In genomic region chr1:148735538-148735937, GRCh38 we compare ENCODE assay signal across 10 cellular contexts. TPM values are rescaled to one million over a fixed set of nuclear protein-coding genes. Genes with fewer than 3 reads are reported as not detected.
DNase-seq lines count a peak whose midpoint lies in the region; ATAC-seq and TF ChIP-seq lines count a peak whose summit lies in the region.
"Not testable (repeated sequence)": the region's sequence is repeated elsewhere in the genome, so short reads cannot be mapped to it uniquely, and the experiment has no call there.
"Had no signal": no experiment of that assay in that cellular context is flagged by ENCODE, and none has a peak within 500 bp of the region (broad histone marks: within the 10 kb centered on the region; RNA-seq: fewer than 3 reads in every experiment).

No MANE protein-coding gene starts in this region.

- H3K36me3 Mint-ChIP-seq in activated T-helper 17 cell treated with anti-CD3 and anti-CD28 coated beads, Interleukin-2, amount 50 U/mL, for 72 hours (ENCODE audit: low read depth); natural killer cell: not testable (repeated sequence)

- not testable (repeated sequence) for H3K4me3 Mint-ChIP-seq in activated T-helper 17 cell treated with anti-CD3 and anti-CD28 coated beads, Interleukin-2, amount 50 U/mL, for 72 hours; natural killer cell

- not testable (repeated sequence) for H3K9me3 Mint-ChIP-seq in activated T-helper 17 cell treated with anti-CD3 and anti-CD28 coated beads, Interleukin-2, amount 50 U/mL, for 72 hours; natural killer cell

- not testable (repeated sequence) for H3K27me3 Mint-ChIP-seq in activated T-helper 17 cell treated with anti-CD3 and anti-CD28 coated beads, Interleukin-2, amount 50 U/mL, for 72 hours; natural killer cell (ENCODE audit: low read depth in 2 of 2)

- intact Hi-C loops in left ventricle myocardium superior (cut with micrococcal nuclease); natural killer cell (cut with micrococcal nuclease): not testable (repeated sequence)

- not testable (repeated sequence) for H3K4me1 Mint-ChIP-seq in activated T-helper 17 cell treated with anti-CD3 and anti-CD28 coated beads, Interleukin-2, amount 50 U/mL, for 72 hours; natural killer cell

- DNase-seq in left ventricle myocardium superior, natural killer cell: not testable (repeated sequence)

- not testable (repeated sequence) for TF ChIP-seq CTCF in natural killer cell (IDR thresholded peaks at IDR 0.05)

- peak; percentile 53 for ATAC-seq in GM18520 (IDR thresholded peaks at IDR 0.05; ENCODE audit: unreplicated experiment)
- ATAC-seq in GM19463 (IDR thresholded peaks at IDR 0.05; ENCODE audit: unreplicated experiment): peak; percentile 66
- peak; percentile 40 for ATAC-seq in HG02870 (IDR thresholded peaks at IDR 0.05; ENCODE audit: unreplicated experiment)
- peak; percentile 58 for ATAC-seq in HG03378 (IDR thresholded peaks at IDR 0.05; ENCODE audit: unreplicated experiment)
- peak; percentile 79 for ATAC-seq in activated T-helper 17 cell treated with anti-CD3 and anti-CD28 coated beads, Interleukin-2, amount 50 U/mL, for 72 hours (replicated peaks)
- peak; percentile 72 for ATAC-seq in left ventricle myocardium superior
- peak; percentile 69 to 81 (median 69) for ATAC-seq in natural killer cell

- not testable (repeated sequence) for H3K27ac Mint-ChIP-seq in activated T-helper 17 cell treated with anti-CD3 and anti-CD28 coated beads, Interleukin-2, amount 50 U/mL, for 72 hours; natural killer cell

RNA-seq across cellular contexts. Expression of gene NUDT4B, which starts 13.0 kb away (rescaled TPM):
- under 1 TPM in 1 of 2 donors, not detected in 1; 0.58 TPM for total RNA-seq in activated T-helper 17 cell treated with anti-CD3 and anti-CD28 coated beads, Interleukin-2, amount 50 U/mL, for 72 hours
- total RNA-seq in left ventricle myocardium superior: not detected
- total RNA-seq in natural killer cell: 1 to 10 TPM in 2 of 3 donors, not detected in 1; 1.6 to 3.9 TPM
- total RNA-seq: endothelial cell of umbilical vein; T-helper 1 cell treated with Interleukin-12 subunit alpha and Interleukin-12 subunit beta and Interleukin-4 antibody, amounts not matched to agents 30 ng/mL and 1 ng/mL, for 36 hours; vagina had no signal
